Comparison of ENCODE assay signal across 1 cellular context in genomic region chr20:8073024-8073832, GRCh38.
A peak's percentile ranks its signal among the peaks of the same experiment; 100 is the strongest.
TF ChIP-seq lines count a peak whose summit lies in the region.

No MANE protein-coding gene starts in this region.

TF ChIP-seq in endothelial cell of umbilical vein, 7 proteins besides CTCF, POLR2A, EP300 and RAD21:
- TF ChIP-seq, protein P1, sequence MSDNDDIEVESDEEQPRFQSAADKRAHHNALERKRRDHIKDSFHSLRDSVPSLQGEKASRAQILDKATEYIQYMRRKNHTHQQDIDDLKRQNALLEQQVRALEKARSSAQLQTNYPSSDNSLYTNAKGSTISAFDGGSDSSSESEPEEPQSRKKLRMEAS (IDR thresholded peaks at IDR 0.05; ENCODE audit: insufficient read depth, insufficient read length), result no peak
- TF ChIP-seq JUN (IDR thresholded peaks at IDR 0.05; ENCODE audit: borderline replicate concordance, insufficient read depth, insufficient read length, low read depth) (no peak), POLR2AphosphoS5 (IDR thresholded peaks at IDR 0.05; ENCODE audit: insufficient read depth, low read depth, low read length) (no peak), FOS (IDR thresholded peaks at IDR 0.05; ENCODE audit: borderline replicate concordance, insufficient read depth, low read length) (peak; percentile 54), EZH2 (IDR thresholded peaks at IDR 0.05; ENCODE audit: borderline replicate concordance, low read depth, low read length, severe bottlenecking) (no peak), GATA2 (IDR thresholded peaks at IDR 0.05; ENCODE audit: insufficient read depth, insufficient read length, low read depth, low read length) (peak; percentile 78), MYC (IDR thresholded peaks at IDR 0.05; ENCODE audit: low read depth, low read length) (no peak)
